1 cellular context compared by ENCODE assay signal in the genomic region with DNA sequence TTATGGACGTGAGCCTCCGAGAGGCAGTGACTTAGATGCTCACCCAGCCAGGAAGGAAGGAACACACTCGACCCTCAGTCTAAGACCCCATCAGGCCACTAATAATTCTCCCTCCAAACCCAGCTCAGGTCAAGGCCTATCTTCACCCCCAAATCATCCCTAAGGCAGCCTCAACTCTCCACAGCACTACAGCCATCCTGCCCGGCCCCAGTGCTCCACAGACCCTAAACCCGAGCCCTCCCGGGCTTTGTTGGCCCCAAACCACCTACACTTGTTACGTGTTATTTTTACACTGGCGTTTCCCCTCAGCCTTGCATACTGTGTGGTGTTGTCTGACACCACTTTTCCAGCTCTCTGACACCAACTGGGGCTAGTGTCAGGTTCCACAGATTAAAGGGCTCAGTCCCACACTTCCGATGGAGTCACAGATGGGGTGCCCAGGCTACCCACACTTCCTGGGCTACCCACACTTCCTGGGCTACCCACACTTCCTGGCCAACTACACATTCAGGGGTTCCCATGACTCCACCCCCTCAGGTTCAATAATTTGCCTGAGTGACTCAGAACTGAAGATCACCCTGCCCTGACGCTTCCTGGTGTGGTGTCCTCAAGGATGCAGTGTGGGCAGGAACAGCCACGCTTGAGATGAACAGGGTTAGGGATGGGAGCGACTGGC.
A peak's percentile ranks its signal among the peaks of the same experiment; 100 is the strongest.
TF ChIP-seq lines count a peak whose summit lies in the region.

No MANE protein-coding gene starts in this region.

TF ChIP-seq in HepG2, 621 proteins besides CTCF, POLR2A, EP300 and RAD21 (continued from another document and continues in another):
- TF ChIP-seq, protein P1, sequence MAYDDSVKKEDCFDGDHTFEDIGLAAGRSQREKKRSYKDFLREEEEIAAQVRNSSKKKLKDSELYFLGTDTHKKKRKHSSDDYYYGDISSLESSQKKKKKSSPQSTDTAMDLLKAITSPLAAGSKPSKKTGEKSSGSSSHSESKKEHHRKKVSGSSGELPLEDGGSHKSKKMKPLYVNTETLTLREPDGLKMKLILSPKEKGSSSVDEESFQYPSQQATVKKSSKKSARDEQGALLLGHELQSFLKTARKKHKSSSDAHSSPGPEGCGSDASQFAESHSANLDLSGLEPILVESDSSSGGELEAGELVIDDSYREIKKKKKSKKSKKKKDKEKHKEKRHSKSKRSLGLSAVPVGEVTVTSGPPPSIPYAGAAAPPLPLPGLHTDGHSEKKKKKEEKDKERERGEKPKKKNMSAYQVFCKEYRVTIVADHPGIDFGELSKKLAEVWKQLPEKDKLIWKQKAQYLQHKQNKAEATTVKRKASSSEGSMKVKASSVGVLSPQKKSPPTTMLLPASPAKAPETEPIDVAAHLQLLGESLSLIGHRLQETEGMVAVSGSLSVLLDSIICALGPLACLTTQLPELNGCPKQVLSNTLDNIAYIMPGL (CRISPR knock-in tag; IDR thresholded peaks at IDR 0.05; ENCODE audit: borderline replicate concordance in 1 of 2, low read depth in 1 of 2), result 0 out of 4 replicates have a peak, but pooled peaks of 1 of the 2 experiments have one; percentile 12
- 0 out of 2 replicates have a peak, but pooled peaks have one; percentile 35 for TF ChIP-seq SALL2 (CRISPR knock-in tag; IDR thresholded peaks at IDR 0.05)
- TF ChIP-seq, protein P2, sequence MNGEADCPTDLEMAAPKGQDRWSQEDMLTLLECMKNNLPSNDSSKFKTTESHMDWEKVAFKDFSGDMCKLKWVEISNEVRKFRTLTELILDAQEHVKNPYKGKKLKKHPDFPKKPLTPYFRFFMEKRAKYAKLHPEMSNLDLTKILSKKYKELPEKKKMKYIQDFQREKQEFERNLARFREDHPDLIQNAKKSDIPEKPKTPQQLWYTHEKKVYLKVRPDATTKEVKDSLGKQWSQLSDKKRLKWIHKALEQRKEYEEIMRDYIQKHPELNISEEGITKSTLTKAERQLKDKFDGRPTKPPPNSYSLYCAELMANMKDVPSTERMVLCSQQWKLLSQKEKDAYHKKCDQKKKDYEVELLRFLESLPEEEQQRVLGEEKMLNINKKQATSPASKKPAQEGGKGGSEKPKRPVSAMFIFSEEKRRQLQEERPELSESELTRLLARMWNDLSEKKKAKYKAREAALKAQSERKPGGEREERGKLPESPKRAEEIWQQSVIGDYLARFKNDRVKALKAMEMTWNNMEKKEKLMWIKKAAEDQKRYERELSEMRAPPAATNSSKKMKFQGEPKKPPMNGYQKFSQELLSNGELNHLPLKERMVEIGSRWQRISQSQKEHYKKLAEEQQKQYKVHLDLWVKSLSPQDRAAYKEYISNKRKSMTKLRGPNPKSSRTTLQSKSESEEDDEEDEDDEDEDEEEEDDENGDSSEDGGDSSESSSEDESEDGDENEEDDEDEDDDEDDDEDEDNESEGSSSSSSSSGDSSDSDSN (CRISPR knock-in tag; IDR thresholded peaks at IDR 0.05), result peak; percentile 37; the same call in 1 of the 2 replicates
- 0 out of 2 replicates have a peak, but pooled peaks have one; percentile 30 for TF ChIP-seq MXD4 (CRISPR knock-in tag; IDR thresholded peaks at IDR 0.05)
- 0 out of 2 replicates have a peak, but pooled peaks have one; percentile 18 for TF ChIP-seq KLF13 (CRISPR knock-in tag; IDR thresholded peaks at IDR 0.05)
- TF ChIP-seq, protein P3, sequence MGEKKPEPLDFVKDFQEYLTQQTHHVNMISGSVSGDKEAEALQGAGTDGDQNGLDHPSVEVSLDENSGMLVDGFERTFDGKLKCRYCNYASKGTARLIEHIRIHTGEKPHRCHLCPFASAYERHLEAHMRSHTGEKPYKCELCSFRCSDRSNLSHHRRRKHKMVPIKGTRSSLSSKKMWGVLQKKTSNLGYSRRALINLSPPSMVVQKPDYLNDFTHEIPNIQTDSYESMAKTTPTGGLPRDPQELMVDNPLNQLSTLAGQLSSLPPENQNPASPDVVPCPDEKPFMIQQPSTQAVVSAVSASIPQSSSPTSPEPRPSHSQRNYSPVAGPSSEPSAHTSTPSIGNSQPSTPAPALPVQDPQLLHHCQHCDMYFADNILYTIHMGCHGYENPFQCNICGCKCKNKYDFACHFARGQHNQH (CRISPR knock-in tag; IDR thresholded peaks at IDR 0.05), result no peak
- TF ChIP-seq KDM2A (CRISPR knock-in tag; IDR thresholded peaks at IDR 0.05; ENCODE audit: borderline replicate concordance, low read depth), result peak; percentile 58; the same call in 1 of the 2 replicates
- 0 out of 2 replicates have a peak, but pooled peaks have one; percentile 30 for TF ChIP-seq ZFP37 (CRISPR knock-in tag; IDR thresholded peaks at IDR 0.05; ENCODE audit: borderline replicate concordance)
- 0 out of 2 replicates have a peak, but pooled peaks have one; percentile 55 for TF ChIP-seq ZNF296 (CRISPR knock-in tag; conservative IDR thresholded peaks at IDR 0.05)
- 0 out of 2 replicates have a peak, but pooled peaks have one; percentile 26 for TF ChIP-seq BHLHE40 (IDR thresholded peaks at IDR 0.05; ENCODE audit: low read length)
- TF ChIP-seq, protein P4, sequence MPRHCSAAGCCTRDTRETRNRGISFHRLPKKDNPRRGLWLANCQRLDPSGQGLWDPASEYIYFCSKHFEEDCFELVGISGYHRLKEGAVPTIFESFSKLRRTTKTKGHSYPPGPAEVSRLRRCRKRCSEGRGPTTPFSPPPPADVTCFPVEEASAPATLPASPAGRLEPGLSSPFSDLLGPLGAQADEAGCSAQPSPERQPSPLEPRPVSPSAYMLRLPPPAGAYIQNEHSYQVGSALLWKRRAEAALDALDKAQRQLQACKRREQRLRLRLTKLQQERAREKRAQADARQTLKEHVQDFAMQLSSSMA (CRISPR knock-in tag; IDR thresholded peaks at IDR 0.05), result 0 out of 2 replicates have a peak, but pooled peaks have one; percentile 37
- 0 out of 2 replicates have a peak, but pooled peaks have one; percentile 32 for TF ChIP-seq ISL2 (CRISPR knock-in tag; IDR thresholded peaks at IDR 0.05)
- TF ChIP-seq HNRNPL (IDR thresholded peaks at IDR 0.05; ENCODE audit: low read depth, low read length), result no peak
- TF ChIP-seq, protein P5, sequence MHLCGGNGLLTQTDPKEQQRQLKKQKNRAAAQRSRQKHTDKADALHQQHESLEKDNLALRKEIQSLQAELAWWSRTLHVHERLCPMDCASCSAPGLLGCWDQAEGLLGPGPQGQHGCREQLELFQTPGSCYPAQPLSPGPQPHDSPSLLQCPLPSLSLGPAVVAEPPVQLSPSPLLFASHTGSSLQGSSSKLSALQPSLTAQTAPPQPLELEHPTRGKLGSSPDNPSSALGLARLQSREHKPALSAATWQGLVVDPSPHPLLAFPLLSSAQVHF (CRISPR knock-in tag; IDR thresholded peaks at IDR 0.05), result no peak
- TF ChIP-seq, protein P6, sequence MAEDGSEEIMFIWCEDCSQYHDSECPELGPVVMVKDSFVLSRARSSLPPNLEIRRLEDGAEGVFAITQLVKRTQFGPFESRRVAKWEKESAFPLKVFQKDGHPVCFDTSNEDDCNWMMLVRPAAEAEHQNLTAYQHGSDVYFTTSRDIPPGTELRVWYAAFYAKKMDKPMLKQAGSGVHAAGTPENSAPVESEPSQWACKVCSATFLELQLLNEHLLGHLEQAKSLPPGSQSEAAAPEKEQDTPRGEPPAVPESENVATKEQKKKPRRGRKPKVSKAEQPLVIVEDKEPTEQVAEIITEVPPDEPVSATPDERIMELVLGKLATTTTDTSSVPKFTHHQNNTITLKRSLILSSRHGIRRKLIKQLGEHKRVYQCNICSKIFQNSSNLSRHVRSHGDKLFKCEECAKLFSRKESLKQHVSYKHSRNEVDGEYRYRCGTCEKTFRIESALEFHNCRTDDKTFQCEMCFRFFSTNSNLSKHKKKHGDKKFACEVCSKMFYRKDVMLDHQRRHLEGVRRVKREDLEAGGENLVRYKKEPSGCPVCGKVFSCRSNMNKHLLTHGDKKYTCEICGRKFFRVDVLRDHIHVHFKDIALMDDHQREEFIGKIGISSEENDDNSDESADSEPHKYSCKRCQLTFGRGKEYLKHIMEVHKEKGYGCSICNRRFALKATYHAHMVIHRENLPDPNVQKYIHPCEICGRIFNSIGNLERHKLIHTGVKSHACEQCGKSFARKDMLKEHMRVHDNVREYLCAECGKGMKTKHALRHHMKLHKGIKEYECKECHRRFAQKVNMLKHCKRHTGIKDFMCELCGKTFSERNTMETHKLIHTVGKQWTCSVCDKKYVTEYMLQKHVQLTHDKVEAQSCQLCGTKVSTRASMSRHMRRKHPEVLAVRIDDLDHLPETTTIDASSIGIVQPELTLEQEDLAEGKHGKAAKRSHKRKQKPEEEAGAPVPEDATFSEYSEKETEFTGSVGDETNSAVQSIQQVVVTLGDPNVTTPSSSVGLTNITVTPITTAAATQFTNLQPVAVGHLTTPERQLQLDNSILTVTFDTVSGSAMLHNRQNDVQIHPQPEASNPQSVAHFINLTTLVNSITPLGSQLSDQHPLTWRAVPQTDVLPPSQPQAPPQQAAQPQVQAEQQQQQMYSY (CRISPR knock-in tag; IDR thresholded peaks at IDR 0.05), result no peak
- 0 out of 2 replicates have a peak, but pooled peaks have one; percentile 28 for TF ChIP-seq ETV6 (CRISPR knock-in tag; conservative IDR thresholded peaks at IDR 0.05)
- TF ChIP-seq ZFP41 (CRISPR knock-in tag; IDR thresholded peaks at IDR 0.05; ENCODE audit: borderline replicate concordance), result 0 out of 2 replicates have a peak, but pooled peaks have one; percentile 25
- peak; percentile 31; the same call in 1 of the 2 replicates for TF ChIP-seq MED1 (CRISPR knock-in tag; IDR thresholded peaks at IDR 0.05)
- TF ChIP-seq ZNF180 (CRISPR knock-in tag; IDR thresholded peaks at IDR 0.05; ENCODE audit: borderline replicate concordance, low read depth), result 0 out of 2 replicates have a peak, but pooled peaks have one; percentile 26
- 0 out of 2 replicates have a peak, but pooled peaks have one; percentile 11 for TF ChIP-seq NFKB2 (CRISPR knock-in tag; IDR thresholded peaks at IDR 0.05; ENCODE audit: borderline replicate concordance)
- TF ChIP-seq NCOA1 (CRISPR knock-in tag; IDR thresholded peaks at IDR 0.05), result no peak
- peak; percentile 54; the same call in 1 of the 2 replicates for TF ChIP-seq BRD4 (CRISPR knock-in tag; IDR thresholded peaks at IDR 0.05)
- TF ChIP-seq PAF1 (CRISPR knock-in tag; IDR thresholded peaks at IDR 0.05), result peak; percentile 71
- no peak for TF ChIP-seq TBL1XR1 (IDR thresholded peaks at IDR 0.05; ENCODE audit: borderline replicate concordance, low read length, partially characterized antibody)
- TF ChIP-seq ZNF773 (CRISPR knock-in tag; IDR thresholded peaks at IDR 0.05; ENCODE audit: borderline replicate concordance), result 0 out of 2 replicates have a peak, but pooled peaks have one; percentile 19
- TF ChIP-seq, protein P7, sequence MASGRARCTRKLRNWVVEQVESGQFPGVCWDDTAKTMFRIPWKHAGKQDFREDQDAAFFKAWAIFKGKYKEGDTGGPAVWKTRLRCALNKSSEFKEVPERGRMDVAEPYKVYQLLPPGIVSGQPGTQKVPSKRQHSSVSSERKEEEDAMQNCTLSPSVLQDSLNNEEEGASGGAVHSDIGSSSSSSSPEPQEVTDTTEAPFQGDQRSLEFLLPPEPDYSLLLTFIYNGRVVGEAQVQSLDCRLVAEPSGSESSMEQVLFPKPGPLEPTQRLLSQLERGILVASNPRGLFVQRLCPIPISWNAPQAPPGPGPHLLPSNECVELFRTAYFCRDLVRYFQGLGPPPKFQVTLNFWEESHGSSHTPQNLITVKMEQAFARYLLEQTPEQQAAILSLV (CRISPR knock-in tag; IDR thresholded peaks at IDR 0.05; ENCODE audit: borderline replicate concordance), result 0 out of 2 replicates have a peak, but pooled peaks have one; percentile 23
- peak; percentile 53; the same call in 1 of the 2 replicates for TF ChIP-seq ZNF572 (CRISPR knock-in tag; IDR thresholded peaks at IDR 0.05)
- peak; percentile 48; the same call in 1 of the 2 replicates for TF ChIP-seq MEF2D (CRISPR knock-in tag; IDR thresholded peaks at IDR 0.05)
- TF ChIP-seq, protein P8, sequence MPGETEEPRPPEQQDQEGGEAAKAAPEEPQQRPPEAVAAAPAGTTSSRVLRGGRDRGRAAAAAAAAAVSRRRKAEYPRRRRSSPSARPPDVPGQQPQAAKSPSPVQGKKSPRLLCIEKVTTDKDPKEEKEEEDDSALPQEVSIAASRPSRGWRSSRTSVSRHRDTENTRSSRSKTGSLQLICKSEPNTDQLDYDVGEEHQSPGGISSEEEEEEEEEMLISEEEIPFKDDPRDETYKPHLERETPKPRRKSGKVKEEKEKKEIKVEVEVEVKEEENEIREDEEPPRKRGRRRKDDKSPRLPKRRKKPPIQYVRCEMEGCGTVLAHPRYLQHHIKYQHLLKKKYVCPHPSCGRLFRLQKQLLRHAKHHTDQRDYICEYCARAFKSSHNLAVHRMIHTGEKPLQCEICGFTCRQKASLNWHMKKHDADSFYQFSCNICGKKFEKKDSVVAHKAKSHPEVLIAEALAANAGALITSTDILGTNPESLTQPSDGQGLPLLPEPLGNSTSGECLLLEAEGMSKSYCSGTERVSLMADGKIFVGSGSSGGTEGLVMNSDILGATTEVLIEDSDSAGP (CRISPR knock-in tag; IDR thresholded peaks at IDR 0.05; ENCODE audit: borderline replicate concordance), result 0 out of 2 replicates have a peak, but pooled peaks have one; percentile 25
- TF ChIP-seq ZSCAN29 (CRISPR knock-in tag; conservative IDR thresholded peaks at IDR 0.05), result no peak
- TF ChIP-seq MEIS2 (CRISPR knock-in tag; IDR thresholded peaks at IDR 0.05), result 0 out of 2 replicates have a peak, but pooled peaks have one; percentile 6
- 0 out of 2 replicates have a peak, but pooled peaks have one; percentile 45 for TF ChIP-seq HHEX (CRISPR knock-in tag; IDR thresholded peaks at IDR 0.05)
- TF ChIP-seq, protein P9, sequence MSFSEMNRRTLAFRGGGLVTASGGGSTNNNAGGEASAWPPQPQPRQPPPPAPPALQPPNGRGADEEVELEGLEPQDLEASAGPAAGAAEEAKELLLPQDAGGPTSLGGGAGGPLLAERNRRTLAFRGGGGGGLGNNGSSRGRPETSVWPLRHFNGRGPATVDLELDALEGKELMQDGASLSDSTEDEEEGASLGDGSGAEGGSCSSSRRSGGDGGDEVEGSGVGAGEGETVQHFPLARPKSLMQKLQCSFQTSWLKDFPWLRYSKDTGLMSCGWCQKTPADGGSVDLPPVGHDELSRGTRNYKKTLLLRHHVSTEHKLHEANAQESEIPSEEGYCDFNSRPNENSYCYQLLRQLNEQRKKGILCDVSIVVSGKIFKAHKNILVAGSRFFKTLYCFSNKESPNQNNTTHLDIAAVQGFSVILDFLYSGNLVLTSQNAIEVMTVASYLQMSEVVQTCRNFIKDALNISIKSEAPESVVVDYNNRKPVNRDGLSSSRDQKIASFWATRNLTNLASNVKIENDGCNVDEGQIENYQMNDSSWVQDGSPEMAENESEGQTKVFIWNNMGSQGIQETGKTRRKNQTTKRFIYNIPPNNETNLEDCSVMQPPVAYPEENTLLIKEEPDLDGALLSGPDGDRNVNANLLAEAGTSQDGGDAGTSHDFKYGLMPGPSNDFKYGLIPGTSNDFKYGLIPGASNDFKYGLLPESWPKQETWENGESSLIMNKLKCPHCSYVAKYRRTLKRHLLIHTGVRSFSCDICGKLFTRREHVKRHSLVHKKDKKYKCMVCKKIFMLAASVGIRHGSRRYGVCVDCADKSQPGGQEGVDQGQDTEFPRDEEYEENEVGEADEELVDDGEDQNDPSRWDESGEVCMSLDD (CRISPR knock-in tag; IDR thresholded peaks at IDR 0.05; ENCODE audit: borderline replicate concordance), result 0 out of 2 replicates have a peak, but pooled peaks have one; percentile 32
- TF ChIP-seq, protein P10, sequence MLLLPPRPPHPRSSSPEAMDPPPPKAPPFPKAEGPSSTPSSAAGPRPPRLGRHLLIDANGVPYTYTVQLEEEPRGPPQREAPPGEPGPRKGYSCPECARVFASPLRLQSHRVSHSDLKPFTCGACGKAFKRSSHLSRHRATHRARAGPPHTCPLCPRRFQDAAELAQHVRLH (CRISPR knock-in tag; IDR thresholded peaks at IDR 0.05; ENCODE audit: borderline replicate concordance, low read depth), result peak; percentile 14; the same call in 1 of the 2 replicates
- TF ChIP-seq ZNF713 (CRISPR knock-in tag; IDR thresholded peaks at IDR 0.05), result 0 out of 2 replicates have a peak, but pooled peaks have one; percentile 41
- no peak for TF ChIP-seq SOX13 (IDR thresholded peaks at IDR 0.05)
- TF ChIP-seq SOX13 (CRISPR knock-in tag; conservative IDR thresholded peaks at IDR 0.05 in 1 of 2, IDR thresholded peaks at IDR 0.05 in 1 of 2), result 0 out of 4 replicates have a peak, but pooled peaks of 1 of the 2 experiments have one; percentile 5
